1 cellular context compared by ENCODE assay signal in genomic region chr16:30736995-30737793, GRCh38.
TF ChIP-seq lines count a peak whose summit lies in the region.

No MANE protein-coding gene starts in this region.

TF ChIP-seq in HEK293, 187 proteins besides CTCF, POLR2A, EP300 and RAD21 (continued from another document):
- TF ChIP-seq ZNF239 (tag by site-specific recombination; IDR thresholded peaks at IDR 0.05) (no peak), ZNF830 (tag by site-specific recombination; IDR thresholded peaks at IDR 0.05; ENCODE audit: low read depth) (no peak), ZNF202 (tag by site-specific recombination; IDR thresholded peaks at IDR 0.05; ENCODE audit: borderline replicate concordance) (no peak), ZBTB11 (tag by site-specific recombination; conservative IDR thresholded peaks at IDR 0.05; ENCODE audit: low read depth) (no peak), ZNF2 (tag by site-specific recombination; IDR thresholded peaks at IDR 0.05) (no peak), ZNF292 (tag by site-specific recombination; IDR thresholded peaks at IDR 0.05; ENCODE audit: borderline replicate concordance, low read depth) (no peak), ZNF785 (tag by site-specific recombination; IDR thresholded peaks at IDR 0.05) (no peak), HIC1 (tag by site-specific recombination; IDR thresholded peaks at IDR 0.05) (0 out of 2 replicates have a peak, but pooled peaks have one; percentile 30), ZNF747 (tag by site-specific recombination; IDR thresholded peaks at IDR 0.05) (no peak), ZNF560 (tag by site-specific recombination; IDR thresholded peaks at IDR 0.05; ENCODE audit: borderline replicate concordance) (no peak), ZNF175 (tag by site-specific recombination; IDR thresholded peaks at IDR 0.05) (no peak), ZSCAN30 (tag by site-specific recombination; IDR thresholded peaks at IDR 0.05) (no peak), ZSCAN5A (tag by site-specific recombination; IDR thresholded peaks at IDR 0.05) (no peak), ZNF600 (tag by site-specific recombination; IDR thresholded peaks at IDR 0.05) (peak; percentile 76), ZNF777 (tag by site-specific recombination; IDR thresholded peaks at IDR 0.05; ENCODE audit: borderline replicate concordance) (no peak)
